In the genomic region with DNA sequence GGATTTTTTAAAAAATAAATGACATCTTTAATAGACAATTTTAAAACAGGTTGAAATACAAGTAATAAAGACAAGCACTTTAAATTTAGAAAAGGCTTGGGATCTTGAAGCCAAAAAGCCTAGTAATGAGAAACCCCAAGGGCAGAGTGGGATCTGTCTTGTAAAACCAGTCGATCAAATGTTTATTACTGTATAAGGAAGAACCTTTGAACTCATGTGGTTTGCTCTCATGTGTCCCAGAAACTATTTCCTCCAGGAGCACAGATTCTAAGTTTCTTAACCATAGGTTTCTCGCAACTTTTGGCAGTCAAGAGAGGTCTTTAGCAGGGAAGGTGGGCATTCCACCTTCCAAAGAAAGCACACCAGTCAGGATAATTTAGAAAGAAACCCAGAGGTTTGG, we compare ENCODE assay signal across 17 cellular contexts.
A peak's percentile ranks its signal among the peaks of the same experiment; 100 is the strongest.
DNase-seq lines count a peak whose midpoint lies in the region; ATAC-seq and TF ChIP-seq lines count a peak whose summit lies in the region.
"Had no signal": no experiment of that assay in that cellular context is flagged by ENCODE, and none has a peak within 500 bp of the region (broad histone marks: within the 10 kb centered on the region; RNA-seq: fewer than 3 reads in every experiment).

No MANE protein-coding gene starts in this region.

- H3K4me1 Mint-ChIP-seq in H9: peaks cover 39 to 53% of the 10 kb centered on the region in 2 experiments

- no peak for TF ChIP-seq CTCF in PC-9 (conservative IDR thresholded peaks at IDR 0.05)
- TF ChIP-seq CTCF in H9 (conservative IDR thresholded peaks at IDR 0.05): no peak

- H3K27ac Mint-ChIP-seq in H9: peak overlapping the region in 1 of 3 experiments; percentile 2; a peak in 1 of 7 replicates
- H3K27ac Mint-ChIP-seq: CD8-positive, alpha-beta T cell had no signal

- 87 to 88% methylated on average over 2 of the region's 2 CpGs for WGBS in GM23248 (ENCODE audit: low coverage in 1 of 2, low lambda C conversion rate in 2 of 2, missing lambda C conversion rate in 2 of 2), 2 experiments
- no CpG with 5 or more reads among the region's 2 CpGs for WGBS in H9 (ENCODE audit: extremely low coverage, insufficient read length, low lambda C conversion rate)

- H3K79me1 ChIP-seq in H9 (ENCODE audit: insufficient read depth, low read depth, low read length, poor library complexity, severe bottlenecking): no peaks in the 10 kb centered on the region

- H2BK120ac ChIP-seq in H9 (ENCODE audit: low read depth, low read length, poor library complexity, severe bottlenecking): no peak overlapping the region

- H3K79me2 ChIP-seq in GM23248 (ENCODE audit: insufficient read depth) (no peaks in the 10 kb centered on the region), PC-9 (ENCODE audit: low read depth) (no peaks in the 10 kb centered on the region), H9 (ENCODE audit: insufficient read depth, low read length) (no peaks in the 10 kb centered on the region)

- CTCF ChIA-PET in PC-9 (lab: Charles Lee): no interaction called here

- intact Hi-C loops in PC-9 (cut with micrococcal nuclease; ENCODE audit: unreplicated experiment): no loop called here

- H3K18ac ChIP-seq in H9 (ENCODE audit: insufficient read length, low read depth, low read length): no peak overlapping the region

- H4K91ac ChIP-seq in H9 (ENCODE audit: insufficient read length, low read depth, low read length): no peak overlapping the region

- H3K9ac ChIP-seq in GM23248 (no peak overlapping the region), H9 (ENCODE audit: extremely low read depth, insufficient read length, low read length) (no peak overlapping the region)

- H3K4me1 ChIP-seq in GM23248 (ENCODE audit: insufficient read depth) (peaks cover 25% of the 10 kb centered on the region), PC-9 (replicated peaks; ENCODE audit: insufficient read depth) (peaks cover 16% of the 10 kb centered on the region), H9 (ENCODE audit: insufficient read depth, low read length) (peaks cover 5% of the 10 kb centered on the region; the same call in 1 of the 2 replicates)
- H3K4me1 ChIP-seq: BE2C had no signal

- H3K27ac ChIP-seq in GM23248: no peak overlapping the region
- peak overlapping the region; percentile 53 for H3K27ac ChIP-seq in PC-9
- H3K27ac ChIP-seq in skin epidermis: peak overlapping the region in 19 of 21 experiments; percentile 32 to 84 (median 66)
- H3K27ac ChIP-seq in H9 (ENCODE audit: insufficient read length, low read depth, low read length): no peak overlapping the region
- H3K27ac ChIP-seq: RWPE1, SJSA1 had no signal

- ATAC-seq in esophagus mucosa (peak; percentile 64), HG02885 (IDR thresholded peaks at IDR 0.05; ENCODE audit: poor library complexity, unreplicated experiment) (no peak)
- ATAC-seq: CD8-positive, alpha-beta T cell had no signal

- peaks cover 4 to 8% of the 10 kb centered on the region in 2 experiments; a peak in 3 of 5 replicates for H3K9me3 Mint-ChIP-seq in H9

- no peak overlapping the region for H4K5ac ChIP-seq in H9 (ENCODE audit: insufficient read length, low read depth, low read length)

- H3K9me3 ChIP-seq in GM23248 (ENCODE audit: low read depth): no peaks in the 10 kb centered on the region
- no peaks in the 10 kb centered on the region for H3K9me3 ChIP-seq in PC-9 (ENCODE audit: insufficient read depth, low read depth)
- no peaks in the 10 kb centered on the region for H3K9me3 ChIP-seq in H9 (ENCODE audit: control insufficient read depth, low read depth, low read length)
- H3K9me3 ChIP-seq: BE2C, SJSA1 had no signal

- no peak overlapping the region for H2BK15ac ChIP-seq in H9 (ENCODE audit: low read depth, low read length)

- no peaks in the 10 kb centered on the region for H3K9me2 ChIP-seq in GM23248 (ENCODE audit: insufficient read depth)
- H3K9me2 ChIP-seq in PC-9 (ENCODE audit: insufficient read depth): no peaks in the 10 kb centered on the region

- H3K4me3 ChIP-seq in GM23248 (no peak overlapping the region), PC-9 (no peak overlapping the region), skin epidermis (no peak overlapping the region)
- H3K4me3 ChIP-seq: SJSA1 had no signal

- DNase-seq in GM23248: no peak
- DNase-seq in PC-9: peak in 1 of 2 experiments; percentile 55
- no peak for DNase-seq in H9
- no peak for DNase-seq in DMS 273 treated with DMSO at 0.1 percent for 48 hours (lab: John Stamatoyannopoulos, UW)
- DNase-seq in amygdala (lab: John Stamatoyannopoulos, UW): no peak
- DNase-seq: BE2C; CD8-positive, alpha-beta T cell; HCEC 1CT; NCI-H1105 treated with DMSO at 0.1 percent for 48 hours; NCI-H2029; NCI-H510A; SW 1271 had no signal

- H3K56ac ChIP-seq in H9 (ENCODE audit: insufficient read length, low read depth, low read length): no peak overlapping the region

- no peak overlapping the region for H2AK5ac ChIP-seq in H9 (ENCODE audit: insufficient read length, low read length)

- H2BK5ac ChIP-seq in H9 (ENCODE audit: insufficient read length, low read length): no peak overlapping the region

- H3K36me3 Mint-ChIP-seq in H9 (ENCODE audit: insufficient read depth in 1 of 3, low read depth in 3 of 3): peaks cover 4 to 10% (median 4%) of the 10 kb centered on the region in 3 experiments; a peak in 5 of 7 replicates
- H3K36me3 Mint-ChIP-seq: CD8-positive, alpha-beta T cell had no signal

- no peaks in the 10 kb centered on the region; the same call in 1 of the 2 replicates for H3K27me3 Mint-ChIP-seq in H9 (ENCODE audit: low read depth)

- H3K23ac ChIP-seq in H9 (ENCODE audit: insufficient read length, low read depth, low read length): no peak overlapping the region

- in situ Hi-C loops in GM23248 (cut with MboI): no loop called here

- no TSS peak for BruUV-seq in PC-9 (replicated peaks; lab: Mats Ljungman, UMichigan)

- no peak overlapping the region for H3T11ph ChIP-seq in H9 (ENCODE audit: low read length)

- no peak overlapping the region for H2BK20ac ChIP-seq in H9 (ENCODE audit: low read depth, low read length, poor library complexity, severe bottlenecking)

- H4K20me1 ChIP-seq in GM23248 (ENCODE audit: insufficient read depth) (no peaks in the 10 kb centered on the region), PC-9 (ENCODE audit: insufficient read depth) (no peaks in the 10 kb centered on the region), H9 (ENCODE audit: control insufficient read depth, insufficient read depth, insufficient read length) (no peaks in the 10 kb centered on the region)

- H3K27me3 ChIP-seq in GM23248 (replicated peaks; ENCODE audit: insufficient read depth) (no peaks in the 10 kb centered on the region), PC-9 (ENCODE audit: insufficient read depth, low read depth) (no peaks in the 10 kb centered on the region), H9 (ENCODE audit: insufficient read depth, low read length) (no peaks in the 10 kb centered on the region)
- H3K27me3 ChIP-seq: BE2C, SJSA1 had no signal

- no peaks in the 10 kb centered on the region for H3K36me3 ChIP-seq in GM23248 (ENCODE audit: low read depth)
- H3K36me3 ChIP-seq in PC-9 (ENCODE audit: low read depth): no peaks in the 10 kb centered on the region
- H3K36me3 ChIP-seq: BE2C, SJSA1 had no signal

- H3K23me2 ChIP-seq in H9 (ENCODE audit: insufficient read length, low read depth, low read length, poor library complexity, severe bottlenecking): no peaks in the 10 kb centered on the region

- H3F3A ChIP-seq in GM23248 (ENCODE audit: insufficient read depth) (no peaks in the 10 kb centered on the region), PC-9 (ENCODE audit: insufficient read depth, low read depth) (no peaks in the 10 kb centered on the region)

- H2AFZ ChIP-seq in GM23248 (no peak overlapping the region), PC-9 (peak overlapping the region; percentile 67; the same call in 1 of the 2 replicates), H9 (ENCODE audit: low read length) (no peak overlapping the region)

- no peak overlapping the region for H3K4me3 Mint-ChIP-seq in H9
- H3K4me3 Mint-ChIP-seq: CD8-positive, alpha-beta T cell had no signal

- H4K8ac ChIP-seq in H9 (replicated peaks; ENCODE audit: insufficient read length, low read depth, low read length): no peak overlapping the region

- H3K4me2 ChIP-seq in GM23248 (ENCODE audit: unreplicated experiment): peak overlapping the region; percentile 41
- peak overlapping the region; percentile 44; the same call in 1 of the 2 replicates for H3K4me2 ChIP-seq in PC-9
- H3K4me2 ChIP-seq in H9 (ENCODE audit: insufficient read depth, insufficient read length, low read length): no peak overlapping the region

- H3K14ac ChIP-seq in H9 (ENCODE audit: insufficient read depth, low read length): no peak overlapping the region

- no peak overlapping the region for H3K4ac ChIP-seq in H9 (ENCODE audit: low read depth, low read length)

- POLR2A ChIA-PET in PC-9 (lab: Charles Lee; ENCODE audit: unreplicated experiment): no interaction called here

- no peak overlapping the region for H2BK12ac ChIP-seq in H9 (ENCODE audit: insufficient read length, low read depth, low read length)

Comparison
In these comparisons a context has a peak if more than half of its experiments do, and no peak if none do; other contexts are left out.
1. H3K27ac ChIP-seq: peak in PC-9 (single experiment) and skin epidermis (19 of 21); none in GM23248 (single experiment) and H9 (single experiment).